ENCODE assay signal across 9 cellular contexts in the genomic region with DNA sequence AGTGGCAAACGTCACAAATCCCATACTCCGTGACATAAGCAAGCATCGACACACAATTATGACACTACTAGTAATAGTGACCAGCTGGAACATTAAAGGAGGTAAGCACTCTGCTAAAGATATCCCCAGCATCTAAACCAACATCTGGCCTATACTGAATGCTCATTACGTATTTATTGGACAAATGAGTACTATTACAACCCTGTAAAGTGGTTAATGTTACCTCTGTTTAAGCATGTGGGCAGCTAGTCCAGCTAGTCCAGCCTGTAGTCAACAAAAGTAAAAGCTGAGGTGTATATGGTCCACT. TPM values are rescaled to one million over a fixed set of nuclear protein-coding genes. Genes with fewer than 3 reads are reported as not detected.
DNase-seq lines count a peak whose midpoint lies in the region; ATAC-seq, FAIRE-seq and TF ChIP-seq lines count a peak whose summit lies in the region.
"Had no signal": no experiment of that assay in that cellular context is flagged by ENCODE, and none has a peak within 500 bp of the region (broad histone marks: within the 10 kb centered on the region; RNA-seq: fewer than 3 reads in every experiment).

No MANE protein-coding gene starts in this region.

- H3K4me2 ChIP-seq in A549, result peak overlapping the region; percentile 90
- no peak overlapping the region for H3K4me2 ChIP-seq in GM23248 (ENCODE audit: unreplicated experiment)

- no peaks in the 10 kb centered on the region for H3K36me3 ChIP-seq in GM23248 (ENCODE audit: low read depth)

- peak overlapping the region; percentile 98; the same call in 1 of the 2 replicates for H3K9ac ChIP-seq in GM23248

- peaks cover 8% of the 10 kb centered on the region; the same call in 1 of the 3 replicates for H3K4me1 ChIP-seq in A549
- peaks cover 20% of the 10 kb centered on the region for H3K4me1 ChIP-seq in GM23248 (ENCODE audit: insufficient read depth)

- no peaks in the 10 kb centered on the region for H3K27me3 ChIP-seq in GM23248 (replicated peaks; ENCODE audit: insufficient read depth)

- H3K36me3 Mint-ChIP-seq in activated CD4-positive, alpha-beta memory T cell treated with anti-CD3 and anti-CD28 coated beads for 36 hours, result no peaks in the 10 kb centered on the region
- H3K36me3 Mint-ChIP-seq in memory B cell, result no peaks in the 10 kb centered on the region

- FAIRE-seq in A549 (lab: Jason Lieb, UNC), result no peak

- 3% methylated on average over 4 of the region's 4 CpGs for WGBS in A549 (ENCODE audit: missing lambda C conversion rate)
- 0 to 2% methylated on average over 4 of the region's 4 CpGs for WGBS in GM23248 (ENCODE audit: low coverage in 1 of 2, low lambda C conversion rate in 2 of 2, missing lambda C conversion rate in 2 of 2), 2 experiments

- in situ Hi-C loops in GM23248 (cut with MboI), result no loop called here

- no peak for TF ChIP-seq EP300 in A549 (IDR thresholded peaks at IDR 0.05)

- DNase-seq in A549 (ENCODE audit: low read depth in 1 of 2, low spot score in 1 of 2) (no peak), GM23248 (no peak), memory B cell (ENCODE audit: low spot score in 2 of 2) (no peak), H4 (ENCODE audit: low spot score) (no peak), germinal center (ENCODE audit: low spot score) (no peak), NCI-H748 (lab: John Stamatoyannopoulos, UW; ENCODE audit: unreplicated experiment) (no peak)
- DNase-seq in activated CD4-positive, alpha-beta memory T cell treated with anti-CD3 and anti-CD28 coated beads for 36 hours, result no peak

- TF ChIP-seq POLR2A in A549 (IDR thresholded peaks at IDR 0.05; ENCODE audit: low read length), result no peak

- ATAC-seq in A549 (no peak; a peak in 1 of 6 replicates), memory B cell (ENCODE audit: low read depth) (peak; percentile 2), GM19397 (IDR thresholded peaks at IDR 0.05; ENCODE audit: unreplicated experiment) (no peak)

- peak overlapping the region; percentile 85 for H3K27ac Mint-ChIP-seq in activated CD4-positive, alpha-beta memory T cell treated with anti-CD3 and anti-CD28 coated beads for 36 hours
- peak overlapping the region; percentile 100 for H3K27ac Mint-ChIP-seq in memory B cell

- H2AFZ ChIP-seq in GM23248, result peak overlapping the region; percentile 93

- peaks cover 13% of the 10 kb centered on the region for H3K4me1 Mint-ChIP-seq in activated CD4-positive, alpha-beta memory T cell treated with anti-CD3 and anti-CD28 coated beads for 36 hours (ENCODE audit: low read depth)
- H3K4me1 Mint-ChIP-seq in memory B cell, result peaks cover 11% of the 10 kb centered on the region

- intact Hi-C loops in activated CD4-positive, alpha-beta memory T cell treated with anti-CD3 and anti-CD28 coated beads for 36 hours (cut with micrococcal nuclease), result loop anchor here (1.0 to 10.0 kb wide), 3 partner anchors 133 to 583 kb away; no protein-coding TSS in a partner anchor

- H3K27me3 Mint-ChIP-seq in activated CD4-positive, alpha-beta memory T cell treated with anti-CD3 and anti-CD28 coated beads for 36 hours, result no peaks in the 10 kb centered on the region
- no peaks in the 10 kb centered on the region for H3K27me3 Mint-ChIP-seq in memory B cell

- no peak; a peak in 1 of 5 replicates for TF ChIP-seq RAD21 in A549 (conservative IDR thresholded peaks at IDR 0.05 in 1 of 2, IDR thresholded peaks at IDR 0.05 in 1 of 2)

- peak overlapping the region; percentile 87 for H3K4me3 Mint-ChIP-seq in activated CD4-positive, alpha-beta memory T cell treated with anti-CD3 and anti-CD28 coated beads for 36 hours
- peak overlapping the region; percentile 96 for H3K4me3 Mint-ChIP-seq in memory B cell

- no peaks in the 10 kb centered on the region for H3F3A ChIP-seq in GM23248 (ENCODE audit: insufficient read depth)

- no peaks in the 10 kb centered on the region for H3K9me3 ChIP-seq in A549
- no peaks in the 10 kb centered on the region for H3K9me3 ChIP-seq in GM23248 (ENCODE audit: low read depth)

- H3K79me2 ChIP-seq in GM23248 (ENCODE audit: insufficient read depth), result peaks cover 7% of the 10 kb centered on the region; the same call in 1 of the 2 replicates

- H3K4me3 ChIP-seq in A549 (peak overlapping the region; percentile 51), GM23248 (peak overlapping the region; percentile 92)

- H4K20me1 ChIP-seq in GM23248 (ENCODE audit: insufficient read depth), result no peaks in the 10 kb centered on the region

- CTCF ChIA-PET in A549 (lab: Yijun Ruan, JAX), result interaction anchor here (0.7 to 3.2 kb wide), 24 partner anchors 9 to 160 kb away, joined by 3 to 39 read pairs (median 6); a partner anchor contains a TSS
- CTCF ChIA-PET in activated CD4-positive, alpha-beta memory T cell treated with anti-CD3 and anti-CD28 coated beads for 36 hours (lab: Charles Lee), result interaction anchor here (1.0 to 2.0 kb wide), 5 partner anchors 16 to 582 kb away, joined by 3 to 7 read pairs (median 4); a partner anchor contains a TSS

- POLR2A ChIA-PET in A549 (lab: Yijun Ruan, JAX), result interaction anchor here (0.6 to 1.2 kb wide), 8 partner anchors 25 to 137 kb away, joined by 3 to 4 read pairs (median 4); no protein-coding TSS in a partner anchor
- POLR2A ChIA-PET in activated CD4-positive, alpha-beta memory T cell treated with anti-CD3 and anti-CD28 coated beads for 36 hours (lab: Charles Lee), result no interaction called here

- H3K27ac ChIP-seq in A549 (peak overlapping the region; percentile 57; a peak in 4 of 6 replicates), GM23248 (no peak overlapping the region)

- TF ChIP-seq CTCF in A549 (IDR thresholded peaks at IDR 0.05), result no peak; the same call in 2 of the 3 replicates

- no peaks in the 10 kb centered on the region for H3K9me2 ChIP-seq in GM23248 (ENCODE audit: insufficient read depth)

- H3K9me3 Mint-ChIP-seq in activated CD4-positive, alpha-beta memory T cell treated with anti-CD3 and anti-CD28 coated beads for 36 hours, result no peaks in the 10 kb centered on the region
- H3K9me3 Mint-ChIP-seq in memory B cell, result no peaks in the 10 kb centered on the region

TF ChIP-seq in A549, 52 proteins besides CTCF, POLR2A, EP300 and RAD21:
- TF ChIP-seq MAFK (IDR thresholded peaks at IDR 0.05; ENCODE audit: partially characterized antibody) (no peak), MAZ (IDR thresholded peaks at IDR 0.05; ENCODE audit: borderline replicate concordance, low read depth, low read length) (no peak), FOSB (CRISPR knock-in tag; IDR thresholded peaks at IDR 0.05) (no peak), EHMT2 (IDR thresholded peaks at IDR 0.05; ENCODE audit: low read depth) (no peak), ZNF302 (CRISPR knock-in tag; IDR thresholded peaks at IDR 0.05) (no peak), JUNB (IDR thresholded peaks at IDR 0.05) (no peak), NPAS2 (CRISPR knock-in tag; IDR thresholded peaks at IDR 0.05; ENCODE audit: borderline replicate concordance) (no peak)
- TF ChIP-seq, protein P1, sequence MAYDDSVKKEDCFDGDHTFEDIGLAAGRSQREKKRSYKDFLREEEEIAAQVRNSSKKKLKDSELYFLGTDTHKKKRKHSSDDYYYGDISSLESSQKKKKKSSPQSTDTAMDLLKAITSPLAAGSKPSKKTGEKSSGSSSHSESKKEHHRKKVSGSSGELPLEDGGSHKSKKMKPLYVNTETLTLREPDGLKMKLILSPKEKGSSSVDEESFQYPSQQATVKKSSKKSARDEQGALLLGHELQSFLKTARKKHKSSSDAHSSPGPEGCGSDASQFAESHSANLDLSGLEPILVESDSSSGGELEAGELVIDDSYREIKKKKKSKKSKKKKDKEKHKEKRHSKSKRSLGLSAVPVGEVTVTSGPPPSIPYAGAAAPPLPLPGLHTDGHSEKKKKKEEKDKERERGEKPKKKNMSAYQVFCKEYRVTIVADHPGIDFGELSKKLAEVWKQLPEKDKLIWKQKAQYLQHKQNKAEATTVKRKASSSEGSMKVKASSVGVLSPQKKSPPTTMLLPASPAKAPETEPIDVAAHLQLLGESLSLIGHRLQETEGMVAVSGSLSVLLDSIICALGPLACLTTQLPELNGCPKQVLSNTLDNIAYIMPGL (CRISPR knock-in tag; IDR thresholded peaks at IDR 0.05; ENCODE audit: borderline replicate concordance), result no peak
- TF ChIP-seq, protein P2, sequence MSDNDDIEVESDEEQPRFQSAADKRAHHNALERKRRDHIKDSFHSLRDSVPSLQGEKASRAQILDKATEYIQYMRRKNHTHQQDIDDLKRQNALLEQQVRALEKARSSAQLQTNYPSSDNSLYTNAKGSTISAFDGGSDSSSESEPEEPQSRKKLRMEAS (IDR thresholded peaks at IDR 0.05), result no peak

RNA-seq across cellular contexts. Expression of a gene that starts 0.4 kb away (rescaled TPM):
- polyA plus RNA-seq in A549 (2011; rRNA removed), result 7.7 and 10.5 TPM in 2 replicates
- 1.3 and 1.5 TPM in 2 replicates for polyA plus RNA-seq in A549 (2012; cell fraction: cytosol; rRNA removed)
- 2.0 and 2.1 TPM in 2 replicates for polyA plus RNA-seq in A549 (2012; cell fraction: nucleus; rRNA removed)
- polyA plus RNA-seq in A549 (2017; fragmentation: RNase III; extraction: RNeasy Plus Mini Kit Qiagen cat#74134 plus additional on column Dnase treatment), result 8.1 to 8.5 TPM (median 8.1 TPM) in 3 replicates
- polyA minus RNA-seq in A549 (2011; rRNA and poly(A)+ RNA removed), result 4.3 and 4.5 TPM in 2 replicates
- 5.8 and 9.7 TPM in 2 replicates for total RNA-seq in GM23248 (2014; rRNA removed; shearing (Covaris generic))
- polyA plus RNA-seq in GM23248 (2016; fragmentation: Nextera tagmentation; extraction: Ambion mirVana), result 4.8 and 6.0 TPM in 2 replicates
- total RNA-seq in activated CD4-positive, alpha-beta memory T cell treated with anti-CD3 and anti-CD28 coated beads for 36 hours, result 1 to 10 TPM; 5.7 to 8.3 TPM
- 7.1 and 10.5 TPM in 2 replicates for total RNA-seq in H4 (2014; rRNA removed; shearing (Covaris generic))

RNA-seq across cellular contexts. Expression of a gene that starts 24.7 kb away (rescaled TPM):
- polyA plus RNA-seq in A549 (2011; rRNA removed), result not detected in 2 replicates
- polyA plus RNA-seq in A549 (2012; cell fraction: cytosol; rRNA removed), result not detected in 2 replicates
- not detected in 2 replicates for polyA plus RNA-seq in A549 (2012; cell fraction: nucleus; rRNA removed)
- polyA plus RNA-seq in A549 (2017; fragmentation: RNase III; extraction: RNeasy Plus Mini Kit Qiagen cat#74134 plus additional on column Dnase treatment), result not detected in 3 replicates
- not detected in 2 replicates for polyA minus RNA-seq in A549 (2011; rRNA and poly(A)+ RNA removed)
- not detected in 2 replicates for total RNA-seq in GM23248 (2014; rRNA removed; shearing (Covaris generic))
- polyA plus RNA-seq in GM23248 (2016; fragmentation: Nextera tagmentation; extraction: Ambion mirVana), result not detected in 2 replicates
- not detected for total RNA-seq in activated CD4-positive, alpha-beta memory T cell treated with anti-CD3 and anti-CD28 coated beads for 36 hours
- not detected in 2 replicates for total RNA-seq in H4 (2014; rRNA removed; shearing (Covaris generic))
- total RNA-seq: NCI-H460 had no signal
